ENCODE assay signal across 8 cellular contexts in the genomic region with DNA sequence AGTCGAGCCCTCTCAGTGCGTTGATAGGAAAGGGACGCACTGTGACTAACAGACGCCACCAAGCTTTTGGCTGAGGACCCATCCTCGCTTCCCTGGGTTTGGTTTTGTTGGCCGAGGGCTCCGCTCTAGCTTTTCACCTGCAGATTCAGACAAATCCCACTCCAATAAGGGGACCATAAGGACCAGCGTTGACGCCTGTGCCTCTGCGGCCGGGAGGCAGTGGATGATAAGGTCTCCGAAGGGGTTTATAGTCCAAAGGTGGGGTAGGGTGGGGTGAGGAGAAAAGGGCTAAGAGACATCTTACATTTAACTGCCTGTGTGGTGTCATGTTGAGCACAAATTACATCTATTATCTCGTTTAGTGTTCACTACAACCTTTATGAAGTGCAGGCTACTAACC.
DNase-seq lines count a peak whose midpoint lies in the region; ATAC-seq and TF ChIP-seq lines count a peak whose summit lies in the region.

No MANE protein-coding gene starts in this region.

- H3K4me3 ChIP-seq in GM12864 (ENCODE audit: low read depth, low read length): peak overlapping the region; percentile 58
- peak overlapping the region; percentile 67 for H3K4me3 ChIP-seq in RWPE2 (ENCODE audit: severe bottlenecking)
- H3K4me3 ChIP-seq in fibroblast of mammary gland (ENCODE audit: control insufficient read depth, low read depth, low read length): peak overlapping the region; percentile 72
- peak overlapping the region; percentile 71 for H3K4me3 ChIP-seq in rectal smooth muscle tissue (ENCODE audit: low read length)

- H3K9ac ChIP-seq in rectal smooth muscle tissue (ENCODE audit: low read length): peak overlapping the region; percentile 57

- H3K4me1 ChIP-seq in RWPE2 (ENCODE audit: insufficient read depth, poor library complexity, severe bottlenecking) (peaks cover 8% of the 10 kb centered on the region), rectal smooth muscle tissue (ENCODE audit: control insufficient read depth, insufficient read depth, low read length) (peaks cover 9% of the 10 kb centered on the region)

- peak overlapping the region; percentile 62 for H3K27ac ChIP-seq in RWPE2 (ENCODE audit: poor library complexity, severe bottlenecking)
- H3K27ac ChIP-seq in rectal smooth muscle tissue (ENCODE audit: low read depth, low read length): peak overlapping the region; percentile 2

- H3K36me3 ChIP-seq in RWPE2 (ENCODE audit: low read depth) (no peaks in the 10 kb centered on the region; the same call in 1 of the 2 replicates), rectal smooth muscle tissue (ENCODE audit: control insufficient read depth, insufficient read depth, low read length) (no peaks in the 10 kb centered on the region)

- no peaks in the 10 kb centered on the region for H3K27me3 ChIP-seq in RWPE2 (ENCODE audit: insufficient read depth, poor library complexity, severe bottlenecking)
- H3K27me3 ChIP-seq in rectal smooth muscle tissue (ENCODE audit: control insufficient read depth, insufficient read depth, low read length): no peaks in the 10 kb centered on the region

- ATAC-seq in RWPE2 (ENCODE audit: low read depth) (no peak), HG03520 (IDR thresholded peaks at IDR 0.05; ENCODE audit: unreplicated experiment) (no peak)

- no peak for DNase-seq in GM12864 (ENCODE audit: low read depth)
- no peak for DNase-seq in RWPE2 (ENCODE audit: low spot score)
- DNase-seq in fibroblast of mammary gland (ENCODE audit: low read depth): no peak
- DNase-seq in NCI-H226: no peak
- no peak for DNase-seq in NCI-H2107 treated with DMSO at 0.1 percent for 48 hours (lab: John Stamatoyannopoulos, UW; ENCODE audit: unreplicated experiment)
- no peak for DNase-seq in stimulated activated naive CD4-positive, alpha-beta T cell (lab: John Stamatoyannopoulos, UW)

- TF ChIP-seq CTCF in GM12864 (IDR thresholded peaks at IDR 0.05; ENCODE audit: low read depth, low read length, missing control alignments) (no peak), RWPE2 (IDR thresholded peaks at IDR 0.05; ENCODE audit: poor library complexity, severe bottlenecking) (no peak), fibroblast of mammary gland (conservative IDR thresholded peaks at IDR 0.05; ENCODE audit: control insufficient read depth, insufficient read depth, low read depth, low read length) (no peak)

- no peaks in the 10 kb centered on the region for H3K9me3 ChIP-seq in RWPE2 (ENCODE audit: severe bottlenecking)
